28 cellular contexts compared by ENCODE assay signal in the genomic region with DNA sequence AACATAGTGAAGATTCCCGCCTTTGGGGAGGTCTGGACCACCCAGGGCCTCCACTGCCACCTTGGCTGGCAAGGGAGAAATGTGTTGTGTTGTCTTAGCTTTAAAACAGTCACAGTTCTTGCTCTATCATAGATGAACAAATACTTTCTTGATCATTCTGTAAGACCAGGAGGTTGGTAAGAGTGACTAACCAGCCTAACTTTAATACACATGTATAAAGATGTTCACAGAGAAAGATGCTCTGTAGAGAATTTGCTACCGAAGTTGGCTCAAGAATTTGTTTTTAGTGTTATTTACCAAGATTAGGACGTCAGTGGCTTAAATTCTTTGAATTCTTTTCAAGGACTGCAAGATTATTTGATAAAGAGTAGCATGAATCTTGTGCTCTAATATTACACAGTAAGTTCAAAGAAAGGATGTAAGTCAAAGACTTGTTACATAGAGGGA. TPM values are rescaled to one million over a fixed set of nuclear protein-coding genes. Genes with fewer than 3 reads are reported as not detected.
DNase-seq lines count a peak whose midpoint lies in the region; ATAC-seq, FAIRE-seq and TF ChIP-seq lines count a peak whose summit lies in the region.
"Had no signal": no experiment of that assay in that cellular context is flagged by ENCODE, and none has a peak within 500 bp of the region (broad histone marks: within the 10 kb centered on the region; RNA-seq: fewer than 3 reads in every experiment).

No MANE protein-coding gene starts in this region.

- intact Hi-C loops in left ventricle myocardium superior (cut with micrococcal nuclease), result no loop called here

- no peak overlapping the region for H3K4me3 ChIP-seq in cardiac muscle cell
- H3K4me3 ChIP-seq in astrocyte (ENCODE audit: insufficient read depth, low read depth, low read length), result no peak overlapping the region
- H3K4me3 ChIP-seq: mucosa of descending colon, SK-N-MC, spleen had no signal

- H3K4me1 Mint-ChIP-seq in astrocyte (ENCODE audit: low read depth, unreplicated experiment), result peaks cover 17% of the 10 kb centered on the region
- H3K4me1 Mint-ChIP-seq: neural crest cell had no signal

- no peak for TF ChIP-seq CTCF in cardiac muscle cell (IDR thresholded peaks at IDR 0.05; ENCODE audit: low read depth, low read length)
- no peak for TF ChIP-seq CTCF in astrocyte (IDR thresholded peaks at IDR 0.05; ENCODE audit: insufficient read depth, low read depth, low read length)

- DNase-seq in cardiac muscle cell (ENCODE audit: low read depth in 1 of 2, low spot score in 1 of 2) (peak in 1 of 2 donors; percentile 80), left ventricle myocardium superior (no peak), astrocyte (ENCODE audit: low read depth) (peak; percentile 58), islet precursor cell (peak; percentile 35), DMS53 treated with DMSO at 0.1 percent for 48 hours (lab: John Stamatoyannopoulos, UW; ENCODE audit: unreplicated experiment) (no peak)
- no peak for DNase-seq in stimulated activated naive CD8-positive, alpha-beta T cell treated with anti-CD3 and anti-CD28 coated beads, Interleukin-15, Interleukin-2, amounts not matched to agents 100 U/mL and 50 U/mL, for 24 hours
- DNase-seq: activated CD4-positive, alpha-beta memory T cell treated with anti-CD3 and anti-CD28 coated beads, Interleukin-2, amount 10 ng/mL, durations not matched to agents 7 days and 5 days; activated CD4-positive, CD25-positive, alpha-beta regulatory T cell; activated naive CD4-positive, alpha-beta T cell; activated T-cell treated with anti-CD3 and anti-CD28 coated beads for 4 hours; anterior cingulate cortex; effector memory CD4-positive, alpha-beta T cell; GDM1; H7; mucosa of descending colon; NCI-H1105 treated with DMSO at 0.1 percent for 48 hours; NCI-H2107; NCI-H524; spleen; T-helper 9 cell had no signal

- no peak overlapping the region for H3K4me2 ChIP-seq in astrocyte (ENCODE audit: low read length)

- peaks cover 53% of the 10 kb centered on the region for H3K36me3 ChIP-seq in cardiac muscle cell
- H3K36me3 ChIP-seq in astrocyte (ENCODE audit: insufficient read depth, low read length), result peaks cover 28% of the 10 kb centered on the region

- no peaks in the 10 kb centered on the region for H4K20me1 ChIP-seq in astrocyte (ENCODE audit: insufficient read depth, low read length)

- H2AFZ ChIP-seq in astrocyte (ENCODE audit: low read depth, low read length), result no peak overlapping the region

- no peak overlapping the region for H3K27ac Mint-ChIP-seq in astrocyte (ENCODE audit: unreplicated experiment)
- H3K27ac Mint-ChIP-seq: activated CD4-positive, alpha-beta memory T cell treated with anti-CD3 and anti-CD28 coated beads, Interleukin-2, amount 10 ng/mL, durations not matched to agents 7 days and 5 days had no signal

- no peaks in the 10 kb centered on the region for H3K9me3 Mint-ChIP-seq in astrocyte (ENCODE audit: unreplicated experiment)
- H3K9me3 Mint-ChIP-seq: activated CD4-positive, alpha-beta memory T cell treated with anti-CD3 and anti-CD28 coated beads, Interleukin-2, amount 10 ng/mL, durations not matched to agents 7 days and 5 days; neural crest cell had no signal

- FAIRE-seq in astrocyte (lab: Jason Lieb, UNC), result no peak
- FAIRE-seq: D721Med, GM19239 had no signal

- ATAC-seq in left ventricle myocardium superior (no peak), HG02970 (IDR thresholded peaks at IDR 0.05; ENCODE audit: low FRiP score, unreplicated experiment) (no peak), HG02610 (IDR thresholded peaks at IDR 0.05; ENCODE audit: unreplicated experiment) (no peak)
- no peak for ATAC-seq in stimulated activated naive CD8-positive, alpha-beta T cell treated with anti-CD3 and anti-CD28 coated beads, Interleukin-15, Interleukin-2, amounts not matched to agents 100 U/mL and 50 U/mL, for 24 hours
- ATAC-seq: mucosa of descending colon had no signal

- peak overlapping the region; percentile 27 for H3K27ac ChIP-seq in cardiac muscle cell
- H3K27ac ChIP-seq in astrocyte (ENCODE audit: low read depth, low read length), result peak overlapping the region; percentile 9
- H3K27ac ChIP-seq: 22Rv1, C4-2B, SK-N-MC, spleen had no signal

- H3K9me3 ChIP-seq in cardiac muscle cell (ENCODE audit: low read depth), result no peaks in the 10 kb centered on the region
- H3K9me3 ChIP-seq in astrocyte (ENCODE audit: insufficient read depth, low read depth, low read length), result no peaks in the 10 kb centered on the region
- H3K9me3 ChIP-seq: mucosa of descending colon, spleen had no signal

- no peak overlapping the region for H3K9ac ChIP-seq in astrocyte (ENCODE audit: low read length)

- H3K4me3 Mint-ChIP-seq in astrocyte (ENCODE audit: unreplicated experiment), result no peak overlapping the region
- H3K4me3 Mint-ChIP-seq: activated CD4-positive, alpha-beta memory T cell treated with anti-CD3 and anti-CD28 coated beads, Interleukin-2, amount 10 ng/mL, durations not matched to agents 7 days and 5 days; neural crest cell had no signal

- H3K4me1 ChIP-seq in cardiac muscle cell (ENCODE audit: low read depth) (no peaks in the 10 kb centered on the region), astrocyte (ENCODE audit: insufficient read depth, low read length) (peaks cover 5% of the 10 kb centered on the region)

- H3K27me3 ChIP-seq in cardiac muscle cell (no peaks in the 10 kb centered on the region), astrocyte (ENCODE audit: insufficient read depth, low read length) (no peaks in the 10 kb centered on the region)
- H3K27me3 ChIP-seq: spleen had no signal

- no peaks in the 10 kb centered on the region for H3K79me2 ChIP-seq in astrocyte (ENCODE audit: insufficient read depth, low read length)

- no peaks in the 10 kb centered on the region for H3K27me3 Mint-ChIP-seq in astrocyte (ENCODE audit: low read depth, unreplicated experiment)
- H3K27me3 Mint-ChIP-seq: activated CD4-positive, alpha-beta memory T cell treated with anti-CD3 and anti-CD28 coated beads, Interleukin-2, amount 10 ng/mL, durations not matched to agents 7 days and 5 days had no signal

- peaks cover 25% of the 10 kb centered on the region for H3K36me3 Mint-ChIP-seq in astrocyte (ENCODE audit: low read depth, unreplicated experiment)

RNA-seq across cellular contexts. Expression of gene GLRX, which starts 28.4 kb away (rescaled TPM):
- total RNA-seq in cardiac muscle cell, result 15.7 and 23.9 TPM in 2 replicates
- polyA plus RNA-seq in cardiac muscle cell, result 51.1 and 54.8 TPM in 2 replicates
- total RNA-seq in left ventricle myocardium superior, result 106 TPM
- total RNA-seq in astrocyte, result 38.4 and 40.5 TPM in 2 replicates

Comparison
In these comparisons a context has a peak if more than half of its experiments do, and no peak if none do; other contexts are left out.
1. DNase-seq: peak in astrocyte (single experiment) and islet precursor cell (single experiment); none in left ventricle myocardium superior (single experiment), stimulated activated naive CD8-positive, alpha-beta T cell treated with anti-CD3 and anti-CD28 coated beads, Interleukin-15, Interleukin-2, amounts not matched to agents 100 U/mL and 50 U/mL, for 24 hours (single experiment) and DMS53 treated with DMSO at 0.1 percent for 48 hours (single experiment).